In the genomic region with DNA sequence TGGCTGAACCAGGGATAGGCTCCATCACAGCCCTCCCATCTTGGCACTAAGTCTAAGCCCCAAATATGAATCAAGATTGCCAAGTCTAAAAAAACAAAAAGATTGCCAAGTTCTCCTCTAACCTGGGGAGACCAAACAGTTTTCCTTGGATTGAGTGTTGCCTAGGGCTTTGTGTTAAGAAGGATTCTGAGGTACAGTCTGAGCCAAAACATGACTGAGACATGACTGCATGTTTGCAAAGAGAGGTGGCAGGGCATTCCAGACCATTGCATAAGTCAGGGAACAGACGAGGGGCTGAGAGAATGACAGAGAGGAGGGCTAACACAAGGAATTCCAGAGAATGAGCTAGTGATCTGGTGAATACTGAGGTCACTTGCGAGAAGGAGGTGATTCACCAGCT, we compare ENCODE assay signal across 10 cellular contexts. TPM values are rescaled to one million over a fixed set of nuclear protein-coding genes. Genes with fewer than 3 reads are reported as not detected.
DNase-seq lines count a peak whose midpoint lies in the region; ATAC-seq and TF ChIP-seq lines count a peak whose summit lies in the region.
"Had no signal": no experiment of that assay in that cellular context is flagged by ENCODE, and none has a peak within 500 bp of the region (broad histone marks: within the 10 kb centered on the region; RNA-seq: fewer than 3 reads in every experiment).

No MANE protein-coding gene starts in this region.

- H3K36me3 Mint-ChIP-seq in CD4-positive, alpha-beta T cell (ENCODE audit: low read depth) = no peaks in the 10 kb centered on the region

- H3K9me3 ChIP-seq in lower lobe of right lung = no peaks in the 10 kb centered on the region
- no peaks in the 10 kb centered on the region for H3K9me3 ChIP-seq in CD4-positive, alpha-beta T cell (ENCODE audit: control insufficient read depth, low read length)

- intact Hi-C loops in lower lobe of right lung (cut with DNase I) = no loop called here
- intact Hi-C loops in CD4-positive, alpha-beta T cell (cut with DNase I, micrococcal nuclease) = no loop called here

- H3K27ac ChIP-seq in lower lobe of right lung = peak overlapping the region; percentile 60
- H3K27ac ChIP-seq in CD4-positive, alpha-beta T cell (ENCODE audit: low read depth, low read length) = no peak overlapping the region
- H3K27ac ChIP-seq: cardiac muscle cell had no signal

- TF ChIP-seq CTCF in lower lobe of right lung (IDR thresholded peaks at IDR 0.05) = no peak
- no peak for TF ChIP-seq CTCF in CD4-positive, alpha-beta T cell (IDR thresholded peaks at IDR 0.05)

- POLR2A ChIA-PET in CD4-positive, alpha-beta T cell (lab: Charles Lee) = no interaction called here

- ATAC-seq in lower lobe of right lung (peak in 1 of 2 donors; percentile 33), GM21737 (IDR thresholded peaks at IDR 0.05; ENCODE audit: unreplicated experiment) (no peak), GM21529 (IDR thresholded peaks at IDR 0.05; ENCODE audit: unreplicated experiment) (no peak), HG03469 (IDR thresholded peaks at IDR 0.05; ENCODE audit: unreplicated experiment) (no peak)
- ATAC-seq in CD4-positive, alpha-beta T cell (ENCODE audit: poor library complexity) = no peak

- peaks cover 32% of the 10 kb centered on the region for H3K27me3 Mint-ChIP-seq in CD4-positive, alpha-beta T cell

- no peak overlapping the region for H3K4me3 ChIP-seq in lower lobe of right lung
- H3K4me3 ChIP-seq: cardiac muscle cell had no signal

- no peaks in the 10 kb centered on the region for H3K27me3 ChIP-seq in lower lobe of right lung (ENCODE audit: low read depth)
- no peaks in the 10 kb centered on the region for H3K27me3 ChIP-seq in CD4-positive, alpha-beta T cell (ENCODE audit: control insufficient read depth, insufficient read depth, low read length)
- H3K27me3 ChIP-seq: cardiac muscle cell had no signal

- no peak overlapping the region for H3K27ac Mint-ChIP-seq in CD4-positive, alpha-beta T cell

- H3K36me3 ChIP-seq in lower lobe of right lung = no peaks in the 10 kb centered on the region
- H3K36me3 ChIP-seq: cardiac muscle cell had no signal

- DNase-seq in M059J (ENCODE audit: low read depth) (peak; percentile 21), epidermal melanocyte (ENCODE audit: insufficient read length, low spot score) (peak; percentile 50), lower lobe of right lung (no peak)
- DNase-seq in CD4-positive, alpha-beta T cell = no peak
- DNase-seq: activated T-cell treated with anti-CD3 and anti-CD28 coated beads, Interleukin-2, amount 50 U/mL, for 48 hours; T-helper 1 cell had no signal

- no peaks in the 10 kb centered on the region for H3K9me3 Mint-ChIP-seq in CD4-positive, alpha-beta T cell

- H3K4me3 Mint-ChIP-seq in CD4-positive, alpha-beta T cell = no peak overlapping the region

- CTCF ChIA-PET in CD4-positive, alpha-beta T cell (lab: Charles Lee) = no interaction called here

- H3K4me1 ChIP-seq in lower lobe of right lung = no peaks in the 10 kb centered on the region

- no peaks in the 10 kb centered on the region for H3K4me1 Mint-ChIP-seq in CD4-positive, alpha-beta T cell (ENCODE audit: low read depth)

RNA-seq across cellular contexts. Expression of a gene that starts 11.4 kb away (rescaled TPM):
- total RNA-seq in M059J (2014; rRNA removed; shearing (Covaris generic)) = not detected in 2 replicates
- total RNA-seq in lower lobe of right lung = 26.4 TPM
- total RNA-seq in CD4-positive, alpha-beta T cell = 1 to 10 TPM in 1 of 2 experiments, under 1 TPM in 1; 0.66 to 1.7 TPM

Comparison
In these comparisons a context has a peak if more than half of its experiments do, and no peak if none do; other contexts are left out.
1. DNase-seq: peak in M059J (single experiment) and epidermal melanocyte (single experiment); none in lower lobe of right lung (single experiment) and CD4-positive, alpha-beta T cell (0 of 10).
2. RNA of a gene that starts 11.4 kb away (total RNA-seq): 26.4 TPM in lower lobe of right lung (single experiment); 0.66 to 1.7 TPM in CD4-positive, alpha-beta T cell and not detected in M059J; every median in the first group is over 10 times any median in the second.